ENCODE assay signal across 8 cellular contexts in the genomic region with DNA sequence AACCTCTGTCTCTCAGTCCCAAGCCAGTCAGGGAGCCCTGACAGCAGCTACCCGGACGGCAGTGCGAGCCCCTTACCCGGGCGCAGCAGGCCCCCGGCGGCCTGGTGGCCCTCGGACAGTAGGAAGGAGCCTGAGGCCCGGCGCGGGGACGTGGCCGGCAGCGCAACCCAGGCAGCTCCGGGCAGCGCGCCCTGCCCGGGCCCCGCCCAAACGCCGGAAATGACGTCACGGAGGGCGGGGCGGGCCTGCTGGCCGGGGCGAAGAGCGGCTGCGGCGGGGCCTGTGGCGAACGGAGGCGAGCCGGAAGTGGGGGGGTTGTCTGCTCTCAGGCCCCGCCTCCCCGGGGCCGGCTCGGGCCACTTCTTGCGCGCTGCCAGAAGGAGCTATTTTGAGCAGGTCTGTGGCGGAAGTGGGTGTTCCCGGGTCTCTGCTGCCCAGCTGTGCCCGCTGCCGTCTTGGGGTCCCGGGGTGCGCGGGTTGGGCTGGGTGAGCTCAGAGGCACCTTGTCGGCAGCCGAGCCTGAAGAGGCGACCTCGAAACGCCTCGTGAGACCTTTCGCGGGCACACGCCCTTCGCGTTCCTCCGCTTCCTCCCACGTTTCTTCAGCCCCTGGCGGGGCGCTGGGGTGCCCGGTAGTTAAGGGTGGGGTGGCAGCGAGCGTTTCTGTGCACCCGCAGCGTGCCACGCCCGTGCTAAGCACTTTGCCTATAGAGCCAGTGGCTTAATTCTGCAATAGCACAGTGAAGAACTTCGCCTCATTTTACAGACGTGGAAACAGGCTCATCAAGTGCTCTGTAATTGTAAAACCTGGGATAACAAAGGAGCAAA. TPM values are rescaled to one million over a fixed set of nuclear protein-coding genes. Genes with fewer than 3 reads are reported as not detected.
DNase-seq lines count a peak whose midpoint lies in the region; ATAC-seq, FAIRE-seq and TF ChIP-seq lines count a peak whose summit lies in the region.

A gene (minus strand): TSS at position 193 of the 828 bp plus-strand sequence. CDS start 8,206 bp downstream, outside the sequence.

- H3K4me3 ChIP-seq in OCI-LY3 (ENCODE audit: low read length) (peak within 1 kb of the TSS; percentile 87), endothelial cell of umbilical vein (replicated peaks in 1 of 3; ENCODE audit: insufficient read depth in 1 of 3, low read depth in 1 of 3, low read length in 3 of 3) (peak within 1 kb of the TSS; percentile 59 to 68 (median 60))

- H3K36me3 ChIP-seq in OCI-LY3 (replicated peaks; ENCODE audit: low read depth, low read length) (peaks cover 28% of the 10 kb centered on the region), endothelial cell of umbilical vein (ENCODE audit: control insufficient read depth in 2 of 2, extremely low read depth in 1 of 2, insufficient read depth in 2 of 2, low read length in 2 of 2) (peaks cover 0 to 4% of the 10 kb centered on the region in 2 experiments)

- DNase-seq in D341Med (ENCODE audit: low spot score) (peak; percentile 99), HuH-7.5 (ENCODE audit: low spot score) (peak; percentile 100), endothelial cell of umbilical vein (ENCODE audit: low read depth, low spot score) (peak; percentile 90), middle frontal gyrus (ENCODE audit: extremely low spot score, low spot score) (peak; percentile 95)
- DNase-seq in activated CD8-positive, alpha-beta memory T cell treated with anti-CD3 and anti-CD28 coated beads, Interleukin-2, amount 50 U/mL, for 48 hours, result peak; percentile 98
- peak; percentile 88 to 91 for DNase-seq in stimulated activated CD8-positive, alpha-beta memory T cell treated with anti-CD3 and anti-CD28 coated beads, Interleukin-2, amount 100 ng/mL, for 1 hour (ENCODE audit: low read depth in 2 of 2)

- H3K27me3 ChIP-seq in OCI-LY3 (ENCODE audit: low read depth, low read length), result no peaks in the 10 kb centered on the region
- no peaks in the 10 kb centered on the region for H3K27me3 ChIP-seq in endothelial cell of umbilical vein (ENCODE audit: control insufficient read depth in 2 of 2, insufficient read depth in 2 of 2, low read length in 2 of 2)

- H2AFZ ChIP-seq in OCI-LY3 (ENCODE audit: low read depth, low read length) (0 out of 2 replicates have a peak within 1 kb of the TSS, but pooled peaks have one; percentile 8), endothelial cell of umbilical vein (ENCODE audit: low read depth, low read length) (peak within 1 kb of the TSS; percentile 94)

- TF ChIP-seq CTCF in OCI-LY3 (IDR thresholded peaks at IDR 0.05; ENCODE audit: low read depth, low read length), result no peak
- TF ChIP-seq CTCF in endothelial cell of umbilical vein (IDR thresholded peaks at IDR 0.05; ENCODE audit: extremely low read depth in 1 of 2, insufficient read depth in 1 of 2, low read depth in 1 of 2, low read length in 2 of 2), result no peak

- H3K9me3 ChIP-seq in OCI-LY3 (ENCODE audit: insufficient read depth, low read length), result peaks cover 14% of the 10 kb centered on the region
- no peaks in the 10 kb centered on the region for H3K9me3 ChIP-seq in endothelial cell of umbilical vein (replicated peaks; ENCODE audit: control insufficient read depth, insufficient read depth, low read length)

- no peaks in the 10 kb centered on the region for H3K9me1 ChIP-seq in endothelial cell of umbilical vein (replicated peaks; ENCODE audit: control insufficient read depth, extremely low read depth, insufficient read depth, low read length)

- peak within 1 kb of the TSS; percentile 70 for H3K4me2 ChIP-seq in OCI-LY3 (ENCODE audit: low read length)
- peak within 1 kb of the TSS; percentile 74 for H3K4me2 ChIP-seq in endothelial cell of umbilical vein (ENCODE audit: insufficient read depth, low read length)

- dilution Hi-C loops in endothelial cell of umbilical vein (cut with MboI; ENCODE audit: extremely low pct_ligation_motif_present, low sequenced_read_pairs), result no loop called here

- ATAC-seq in GM21526 (IDR thresholded peaks at IDR 0.05; ENCODE audit: low FRiP score, unreplicated experiment), result peak; percentile 58

- H3K27ac ChIP-seq in OCI-LY3 (ENCODE audit: low read length), result peak within 1 kb of the TSS; percentile 90
- H3K27ac ChIP-seq in endothelial cell of umbilical vein (ENCODE audit: insufficient read depth, low read depth, low read length), result peak within 1 kb of the TSS; percentile 71

- no peaks in the 10 kb centered on the region for H4K20me1 ChIP-seq in OCI-LY3 (ENCODE audit: insufficient read depth, low read length)
- H4K20me1 ChIP-seq in endothelial cell of umbilical vein (replicated peaks; ENCODE audit: control insufficient read depth, extremely low read depth, insufficient read depth, low read length), result no peaks in the 10 kb centered on the region

- H3K79me2 ChIP-seq in OCI-LY3 (ENCODE audit: low read length) (peaks cover 50% of the 10 kb centered on the region), endothelial cell of umbilical vein (ENCODE audit: control insufficient read depth, insufficient read depth, low read length) (peaks cover 4% of the 10 kb centered on the region)

- POLR2A ChIA-PET in endothelial cell of umbilical vein (lab: Charles Lee), result interaction anchor here (0.5 to 1.2 kb wide), 4 partner anchors 10 to 188 kb away, joined by 3 to 4 read pairs (median 4); a partner anchor contains a TSS

- peak within 1 kb of the TSS; percentile 93 for H3K9ac ChIP-seq in OCI-LY3 (ENCODE audit: low read length)
- H3K9ac ChIP-seq in endothelial cell of umbilical vein (replicated peaks; ENCODE audit: extremely low read depth, insufficient read depth, low read length), result peak within 1 kb of the TSS; percentile 80

- peak; percentile 93 for FAIRE-seq in endothelial cell of umbilical vein (lab: Jason Lieb, UNC)

- intact Hi-C loops in endothelial cell of umbilical vein (cut with micrococcal nuclease), result loop anchor here (1.0 to 2.0 kb wide), 5 partner anchors 15 to 175 kb away; no protein-coding TSS in a partner anchor

- H3K4me1 ChIP-seq in OCI-LY3 (ENCODE audit: low read length) (peaks cover 35% of the 10 kb centered on the region), endothelial cell of umbilical vein (ENCODE audit: control insufficient read depth, extremely low read depth, insufficient read depth, low read length) (peaks cover 7% of the 10 kb centered on the region)

- CTCF ChIA-PET in endothelial cell of umbilical vein (lab: Charles Lee), result interaction anchor here (0.8 to 3.7 kb wide), 6 partner anchors 14 to 173 kb away, joined by 3 to 51 read pairs (median 7); no protein-coding TSS in a partner anchor

- TF ChIP-seq POLR2A in endothelial cell of umbilical vein (IDR thresholded peaks at IDR 0.05; ENCODE audit: low read depth, low read length), result peak; percentile 77

- BruUV-seq in endothelial cell of umbilical vein (replicated peaks; lab: Mats Ljungman, UMichigan), result TSS peak; percentile 82

TF ChIP-seq in endothelial cell of umbilical vein, 7 proteins besides CTCF, POLR2A, EP300 and RAD21:
- TF ChIP-seq MYC (IDR thresholded peaks at IDR 0.05; ENCODE audit: low read depth, low read length), result no peak
- peak; percentile 97 for TF ChIP-seq POLR2AphosphoS5 (IDR thresholded peaks at IDR 0.05; ENCODE audit: insufficient read depth, low read depth, low read length)

RNA-seq across cellular contexts. Expression of the gene that starts here (rescaled TPM):
- 26.4 and 28.4 TPM in 2 replicates for total RNA-seq in endothelial cell of umbilical vein
- polyA plus RNA-seq in endothelial cell of umbilical vein, result 34.1 and 40.4 TPM in 2 replicates
- 17.9 and 21.8 TPM in 2 replicates for polyA plus RNA-seq in endothelial cell of umbilical vein (2011; cell fraction: cytosol; rRNA removed)
- 10.6 and 11.3 TPM in 2 replicates for polyA plus RNA-seq in endothelial cell of umbilical vein (2011; cell fraction: nucleus; rRNA removed)
- 27.8 and 36.3 TPM in 2 replicates for polyA plus RNA-seq in endothelial cell of umbilical vein (2012)
- polyA minus RNA-seq in endothelial cell of umbilical vein, result 14.6 and 17.9 TPM in 2 replicates
- polyA minus RNA-seq in endothelial cell of umbilical vein (2011; cell fraction: cytosol; rRNA and poly(A)+ RNA removed), result 38.0 TPM
- 5.2 and 6.5 TPM in 2 replicates for polyA minus RNA-seq in endothelial cell of umbilical vein (2011; cell fraction: nucleus; rRNA and poly(A)+ RNA removed)

Comparison
In these comparisons a context has a peak if more than half of its experiments do, and no peak if none do; other contexts are left out.
1. Peak in every context shown above with its lines: DNase-seq, ATAC-seq, H3K4me3 ChIP-seq and H3K27ac ChIP-seq.